Comparison of ENCODE assay signal across 8 cellular contexts in the genomic region with DNA sequence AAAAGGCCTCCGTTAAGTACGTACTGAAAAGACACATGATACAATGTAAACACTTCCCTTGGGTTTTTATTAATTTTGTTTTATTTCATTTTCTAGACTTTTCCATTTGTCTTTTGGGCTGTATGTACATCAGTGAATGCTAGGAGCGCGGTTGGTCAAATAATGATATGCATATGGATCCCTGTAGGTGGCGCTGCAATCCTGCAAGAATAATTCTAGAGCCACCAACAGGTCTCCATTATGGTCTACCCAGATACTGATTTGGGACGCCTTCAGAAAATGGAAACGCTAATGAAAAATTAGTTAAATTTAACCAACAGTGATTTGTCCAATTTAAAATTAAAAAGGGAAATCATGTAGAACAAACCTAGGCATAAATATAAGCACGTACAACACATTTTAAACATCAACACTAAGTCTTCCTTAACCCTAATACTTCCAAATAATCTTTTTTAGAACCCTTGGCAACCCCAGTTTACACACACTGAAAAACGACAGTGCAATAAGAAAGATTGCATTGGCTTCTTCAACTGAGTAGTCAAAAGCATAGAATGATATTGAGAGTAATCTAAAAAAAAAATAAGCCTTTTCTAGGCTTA.
DNase-seq lines count a peak whose midpoint lies in the region; ATAC-seq, FAIRE-seq and TF ChIP-seq lines count a peak whose summit lies in the region.

No MANE protein-coding gene starts in this region.

- H3K4me3 Mint-ChIP-seq in activated naive CD4-positive, alpha-beta T cell treated with anti-CD3 and anti-CD28 coated beads, Interleukin-2, amount 10 ng/mL, durations not matched to agents 7 days and 5 days = no peak overlapping the region
- peak overlapping the region; percentile 23 for H3K4me3 Mint-ChIP-seq in chondrocyte (ENCODE audit: unreplicated experiment)

- TF ChIP-seq POLR2A in H54 (IDR thresholded peaks at IDR 0.05; ENCODE audit: low read depth, low read length) (no peak), suprapubic skin (IDR thresholded peaks at IDR 0.05) (no peak)

- H3K4me1 Mint-ChIP-seq in activated naive CD4-positive, alpha-beta T cell treated with anti-CD3 and anti-CD28 coated beads, Interleukin-2, amount 10 ng/mL, durations not matched to agents 7 days and 5 days = no peaks in the 10 kb centered on the region
- peaks cover 19% of the 10 kb centered on the region for H3K4me1 Mint-ChIP-seq in chondrocyte (ENCODE audit: low read depth)

- H3K9me3 ChIP-seq in left lung = no peaks in the 10 kb centered on the region
- no peaks in the 10 kb centered on the region for H3K9me3 ChIP-seq in suprapubic skin

- CTCF ChIA-PET in activated naive CD4-positive, alpha-beta T cell treated with anti-CD3 and anti-CD28 coated beads, Interleukin-2, amount 10 ng/mL, durations not matched to agents 7 days and 5 days (lab: Charles Lee) = no interaction called here

- peak; percentile 94 for TF ChIP-seq CTCF in chondrocyte (IDR thresholded peaks at IDR 0.05)
- peak; percentile 63 to 77 for TF ChIP-seq CTCF in left lung (IDR thresholded peaks at IDR 0.05)
- TF ChIP-seq CTCF in suprapubic skin (IDR thresholded peaks at IDR 0.05) = peak; percentile 63 to 84

- TF ChIP-seq EP300 in suprapubic skin (IDR thresholded peaks at IDR 0.05) = no peak

- WGBS in suprapubic skin = 42% methylated on average over 9 of the region's 9 CpGs

- peak; percentile 97 for ATAC-seq in left lung

- H3K27ac Mint-ChIP-seq in activated naive CD4-positive, alpha-beta T cell treated with anti-CD3 and anti-CD28 coated beads, Interleukin-2, amount 10 ng/mL, durations not matched to agents 7 days and 5 days = no peak overlapping the region
- peak overlapping the region; percentile 9 for H3K27ac Mint-ChIP-seq in chondrocyte (ENCODE audit: unreplicated experiment)

- FAIRE-seq in H54 (lab: Jason Lieb, UNC) = peak; percentile 41

- no peaks in the 10 kb centered on the region for H3K27me3 Mint-ChIP-seq in activated naive CD4-positive, alpha-beta T cell treated with anti-CD3 and anti-CD28 coated beads, Interleukin-2, amount 10 ng/mL, durations not matched to agents 7 days and 5 days
- H3K27me3 Mint-ChIP-seq in chondrocyte (ENCODE audit: low read depth) = no peaks in the 10 kb centered on the region

- peak; percentile 26 for DNase-seq in activated naive CD4-positive, alpha-beta T cell treated with anti-CD3 and anti-CD28 coated beads, Interleukin-2, amount 10 ng/mL, durations not matched to agents 7 days and 5 days
- DNase-seq in activated naive CD4-positive, alpha-beta T cell treated with anti-CD3 and anti-CD28 coated beads, Interleukin-2, amount 50 U/mL, for 16 hours = no peak
- DNase-seq in H54 (ENCODE audit: insufficient read length, low spot score) = peak; percentile 0
- DNase-seq in KBM-7 = peak; percentile 77
- DNase-seq in OCI-M2 (lab: John Stamatoyannopoulos, UW; ENCODE audit: unreplicated experiment) = peak; percentile 56
- no peak for DNase-seq in chondrocyte (ENCODE audit: low spot score)
- DNase-seq in left lung = peak in 1 of 2 donors; percentile 45
- DNase-seq in suprapubic skin (ENCODE audit: low spot score in 2 of 2) = peak in 1 of 2 donors; percentile 68

- intact Hi-C loops in left lung (cut with DNase I) = loop anchor here in 1 of 2 donors (10.0 kb wide), 1 partner anchor 1134 kb away; no protein-coding TSS in a partner anchor

- H3K27ac ChIP-seq in left lung = no peak overlapping the region
- H3K27ac ChIP-seq in suprapubic skin = no peak overlapping the region

- H3K9me3 Mint-ChIP-seq in activated naive CD4-positive, alpha-beta T cell treated with anti-CD3 and anti-CD28 coated beads, Interleukin-2, amount 10 ng/mL, durations not matched to agents 7 days and 5 days = no peaks in the 10 kb centered on the region
- H3K9me3 Mint-ChIP-seq in chondrocyte (ENCODE audit: low read depth) = peaks cover 3% of the 10 kb centered on the region

- H3K36me3 ChIP-seq in left lung (no peaks in the 10 kb centered on the region), suprapubic skin (no peaks in the 10 kb centered on the region)

- H3K4me1 ChIP-seq in left lung (peaks cover 0 to 4% of the 10 kb centered on the region in 2 donors), suprapubic skin (no peaks in the 10 kb centered on the region)

- in situ Hi-C loops in KBM-7 (cut with MboI; ENCODE audit: low pct_unique_long_range_greater_than_20kb, low sequenced_read_pairs) = no loop called here

- H3K36me3 Mint-ChIP-seq in activated naive CD4-positive, alpha-beta T cell treated with anti-CD3 and anti-CD28 coated beads, Interleukin-2, amount 10 ng/mL, durations not matched to agents 7 days and 5 days = no peaks in the 10 kb centered on the region
- peaks cover 4% of the 10 kb centered on the region for H3K36me3 Mint-ChIP-seq in chondrocyte (ENCODE audit: low read depth)

- no peak overlapping the region for H3K4me3 ChIP-seq in left lung
- no peak overlapping the region for H3K4me3 ChIP-seq in suprapubic skin

- no peaks in the 10 kb centered on the region for H3K27me3 ChIP-seq in left lung
- no peaks in the 10 kb centered on the region for H3K27me3 ChIP-seq in suprapubic skin

Comparison
In these comparisons a context has a peak if more than half of its experiments do, and no peak if none do; other contexts are left out.
1. DNase-seq: peak in activated naive CD4-positive, alpha-beta T cell treated with anti-CD3 and anti-CD28 coated beads, Interleukin-2, amount 10 ng/mL, durations not matched to agents 7 days and 5 days (single experiment), H54 (single experiment), KBM-7 (single experiment) and OCI-M2 (single experiment); none in activated naive CD4-positive, alpha-beta T cell treated with anti-CD3 and anti-CD28 coated beads, Interleukin-2, amount 50 U/mL, for 16 hours (single experiment) and chondrocyte (single experiment).
2. Peak in every context shown above with its lines, with median percentiles within 50 percentile points of each other: CTCF ChIP-seq.